ENCODE assay signal across 23 cellular contexts in the genomic region with DNA sequence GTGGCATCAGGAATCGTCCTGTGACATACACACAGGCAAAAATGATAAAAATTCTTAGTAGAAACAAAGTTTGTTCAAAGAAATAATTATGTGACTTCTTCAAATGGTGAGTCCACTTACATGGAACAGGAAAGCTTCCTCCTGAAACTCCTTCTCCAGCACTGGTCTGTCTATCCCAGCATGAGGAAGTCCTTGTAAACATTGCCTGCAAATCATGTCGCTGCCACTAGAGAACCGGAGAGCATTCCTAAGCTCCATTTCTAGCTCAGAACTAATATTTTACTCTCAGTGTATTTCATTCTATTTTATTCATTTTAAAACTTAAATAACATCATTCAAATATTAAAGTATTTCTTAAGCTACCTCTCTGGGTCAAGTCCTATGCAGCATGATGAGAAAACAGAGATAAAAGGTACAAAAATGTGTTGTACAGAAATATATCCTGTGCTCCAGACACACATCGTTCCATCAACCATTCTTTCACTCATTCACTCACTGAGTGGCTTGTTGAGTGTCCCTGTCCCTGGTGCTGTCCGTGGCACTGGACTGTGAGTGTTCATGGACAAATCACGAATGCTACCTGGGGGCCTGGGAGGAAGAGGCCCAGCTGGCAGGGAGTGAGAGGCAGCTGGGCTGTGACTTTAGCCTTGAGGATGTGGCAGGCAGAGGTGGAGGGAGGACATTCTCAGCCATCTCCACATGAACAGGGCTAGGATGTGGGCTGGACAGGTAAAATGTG. TPM values are rescaled to one million over a fixed set of nuclear protein-coding genes. Genes with fewer than 3 reads are reported as not detected.
"Had no signal": no experiment of that assay in that cellular context is flagged by ENCODE, and none has a peak within 500 bp of the region (broad histone marks: within the 10 kb centered on the region; RNA-seq: fewer than 3 reads in every experiment).

No MANE protein-coding gene starts in this region.

- DNase-seq: activated CD4-positive, alpha-beta memory T cell treated with anti-CD3 and anti-CD28 coated beads for 36 hours; activated CD4-positive, alpha-beta T cell treated with anti-CD3 and anti-CD28 coated beads for 36 hours; activated CD8-positive, alpha-beta memory T cell treated with anti-CD3 and anti-CD28 coated beads, Interleukin-2, amount 10 ng/mL, durations not matched to agents 7 days and 5 days; activated T-cell treated with anti-CD3 and anti-CD28 coated beads, Interleukin-2, amount 50 U/mL, for 1 hour; adrenal gland; esophagus squamous epithelium; islet precursor cell; naive thymus-derived CD8-positive, alpha-beta T cell; occipital lobe; small intestine; T-cell; T-helper 9 cell had no signal

- H3K27ac ChIP-seq: adrenal gland, coronary artery, esophagus squamous epithelium, hepatocyte, right atrium auricular region, suprapubic skin, VCaP had no signal

- H3K4me1 ChIP-seq: adrenal gland, esophagus squamous epithelium, right atrium auricular region, suprapubic skin had no signal

- ATAC-seq: activated CD4-positive, alpha-beta T cell treated with anti-CD3 and anti-CD28 coated beads for 36 hours; activated CD8-positive, alpha-beta memory T cell treated with anti-CD3 and anti-CD28 coated beads, Interleukin-2, amount 10 ng/mL, durations not matched to agents 7 days and 5 days; left lobe of liver; naive thymus-derived CD8-positive, alpha-beta T cell; T-cell had no signal

- FAIRE-seq: small intestine had no signal

- H3K9me3 Mint-ChIP-seq: activated CD4-positive, alpha-beta memory T cell treated with anti-CD3 and anti-CD28 coated beads for 36 hours; activated naive CD4-positive, alpha-beta T cell treated with anti-CD3 and anti-CD28 coated beads, Interleukin-2, amount 50 U/mL, for 24 hours; naive thymus-derived CD8-positive, alpha-beta T cell; stimulated activated naive CD8-positive, alpha-beta T cell treated with anti-CD3 and anti-CD28 coated beads, Interleukin-15, Interleukin-2, amounts not matched to agents 100 ng/mL and 50 ng/mL, for 24 hours; T-cell had no signal

- H3K27me3 ChIP-seq: adrenal gland, hepatocyte, right atrium auricular region had no signal

- H3K36me3 Mint-ChIP-seq: activated CD4-positive, alpha-beta memory T cell treated with anti-CD3 and anti-CD28 coated beads for 36 hours; activated CD8-positive, alpha-beta memory T cell treated with anti-CD3 and anti-CD28 coated beads, Interleukin-2, amount 10 ng/mL, durations not matched to agents 7 days and 5 days; activated naive CD4-positive, alpha-beta T cell treated with anti-CD3 and anti-CD28 coated beads, Interleukin-2, amount 50 U/mL, for 24 hours; naive thymus-derived CD8-positive, alpha-beta T cell; T-cell had no signal

- H3K27me3 Mint-ChIP-seq: activated CD8-positive, alpha-beta memory T cell treated with anti-CD3 and anti-CD28 coated beads, Interleukin-2, amount 10 ng/mL, durations not matched to agents 7 days and 5 days had no signal

- H3K4me2 ChIP-seq: hepatocyte had no signal

- H3K4me3 Mint-ChIP-seq: activated CD4-positive, alpha-beta memory T cell treated with anti-CD3 and anti-CD28 coated beads for 36 hours; activated CD4-positive, alpha-beta T cell treated with anti-CD3 and anti-CD28 coated beads for 36 hours; activated CD8-positive, alpha-beta memory T cell treated with anti-CD3 and anti-CD28 coated beads, Interleukin-2, amount 10 ng/mL, durations not matched to agents 7 days and 5 days; activated naive CD4-positive, alpha-beta T cell treated with anti-CD3 and anti-CD28 coated beads, Interleukin-2, amount 50 U/mL, for 24 hours; naive thymus-derived CD8-positive, alpha-beta T cell; stimulated activated naive CD8-positive, alpha-beta T cell treated with anti-CD3 and anti-CD28 coated beads, Interleukin-15, Interleukin-2, amounts not matched to agents 100 ng/mL and 50 ng/mL, for 24 hours; T-cell had no signal

- H3K9me3 ChIP-seq: adrenal gland, esophagus squamous epithelium, right atrium auricular region, suprapubic skin had no signal

- H2AFZ ChIP-seq: hepatocyte had no signal

- H3K4me3 ChIP-seq: adrenal gland, coronary artery, esophagus squamous epithelium, hepatocyte, right atrium auricular region, suprapubic skin had no signal

- H3K4me1 Mint-ChIP-seq: activated CD4-positive, alpha-beta T cell treated with anti-CD3 and anti-CD28 coated beads for 36 hours; activated CD8-positive, alpha-beta memory T cell treated with anti-CD3 and anti-CD28 coated beads, Interleukin-2, amount 10 ng/mL, durations not matched to agents 7 days and 5 days; activated naive CD4-positive, alpha-beta T cell treated with anti-CD3 and anti-CD28 coated beads, Interleukin-2, amount 50 U/mL, for 24 hours; T-cell had no signal

- H3K27ac Mint-ChIP-seq: activated CD4-positive, alpha-beta memory T cell treated with anti-CD3 and anti-CD28 coated beads for 36 hours; activated CD4-positive, alpha-beta T cell treated with anti-CD3 and anti-CD28 coated beads for 36 hours; activated CD8-positive, alpha-beta memory T cell treated with anti-CD3 and anti-CD28 coated beads, Interleukin-2, amount 10 ng/mL, durations not matched to agents 7 days and 5 days; activated naive CD4-positive, alpha-beta T cell treated with anti-CD3 and anti-CD28 coated beads, Interleukin-2, amount 50 U/mL, for 24 hours; naive thymus-derived CD8-positive, alpha-beta T cell; stimulated activated naive CD8-positive, alpha-beta T cell treated with anti-CD3 and anti-CD28 coated beads, Interleukin-15, Interleukin-2, amounts not matched to agents 100 ng/mL and 50 ng/mL, for 24 hours; T-cell had no signal

- H3K36me3 ChIP-seq: adrenal gland, esophagus squamous epithelium, right atrium auricular region, suprapubic skin had no signal

- H3K79me2 ChIP-seq: hepatocyte had no signal

RNA-seq across cellular contexts. Expression of gene CYP4A22, which starts 10.0 kb away (rescaled TPM):
- total RNA-seq: activated CD4-positive, alpha-beta memory T cell treated with anti-CD3 and anti-CD28 coated beads for 36 hours; activated CD4-positive, alpha-beta T cell treated with anti-CD3 and anti-CD28 coated beads for 36 hours; activated CD8-positive, alpha-beta memory T cell treated with anti-CD3 and anti-CD28 coated beads, Interleukin-2, amount 10 ng/mL, durations not matched to agents 7 days and 5 days; adrenal gland; cardiac septum; fibroblast of villous mesenchyme; glomerular endothelial cell; naive thymus-derived CD8-positive, alpha-beta T cell; occipital lobe; right atrium auricular region; suprapubic skin; T-cell had no signal
- polyA plus RNA-seq: adrenal gland; naive thymus-derived CD8-positive, alpha-beta T cell had no signal

RNA-seq across cellular contexts. Expression of gene PDZK1IP1, which starts 42.6 kb away (rescaled TPM):
- total RNA-seq: activated CD4-positive, alpha-beta memory T cell treated with anti-CD3 and anti-CD28 coated beads for 36 hours; activated CD4-positive, alpha-beta T cell treated with anti-CD3 and anti-CD28 coated beads for 36 hours; activated CD8-positive, alpha-beta memory T cell treated with anti-CD3 and anti-CD28 coated beads, Interleukin-2, amount 10 ng/mL, durations not matched to agents 7 days and 5 days; cardiac septum; glomerular endothelial cell; naive thymus-derived CD8-positive, alpha-beta T cell; occipital lobe; T-cell had no signal
- polyA plus RNA-seq: naive thymus-derived CD8-positive, alpha-beta T cell had no signal
